Comparison of ENCODE assay signal across 8 cellular contexts in the genomic region with DNA sequence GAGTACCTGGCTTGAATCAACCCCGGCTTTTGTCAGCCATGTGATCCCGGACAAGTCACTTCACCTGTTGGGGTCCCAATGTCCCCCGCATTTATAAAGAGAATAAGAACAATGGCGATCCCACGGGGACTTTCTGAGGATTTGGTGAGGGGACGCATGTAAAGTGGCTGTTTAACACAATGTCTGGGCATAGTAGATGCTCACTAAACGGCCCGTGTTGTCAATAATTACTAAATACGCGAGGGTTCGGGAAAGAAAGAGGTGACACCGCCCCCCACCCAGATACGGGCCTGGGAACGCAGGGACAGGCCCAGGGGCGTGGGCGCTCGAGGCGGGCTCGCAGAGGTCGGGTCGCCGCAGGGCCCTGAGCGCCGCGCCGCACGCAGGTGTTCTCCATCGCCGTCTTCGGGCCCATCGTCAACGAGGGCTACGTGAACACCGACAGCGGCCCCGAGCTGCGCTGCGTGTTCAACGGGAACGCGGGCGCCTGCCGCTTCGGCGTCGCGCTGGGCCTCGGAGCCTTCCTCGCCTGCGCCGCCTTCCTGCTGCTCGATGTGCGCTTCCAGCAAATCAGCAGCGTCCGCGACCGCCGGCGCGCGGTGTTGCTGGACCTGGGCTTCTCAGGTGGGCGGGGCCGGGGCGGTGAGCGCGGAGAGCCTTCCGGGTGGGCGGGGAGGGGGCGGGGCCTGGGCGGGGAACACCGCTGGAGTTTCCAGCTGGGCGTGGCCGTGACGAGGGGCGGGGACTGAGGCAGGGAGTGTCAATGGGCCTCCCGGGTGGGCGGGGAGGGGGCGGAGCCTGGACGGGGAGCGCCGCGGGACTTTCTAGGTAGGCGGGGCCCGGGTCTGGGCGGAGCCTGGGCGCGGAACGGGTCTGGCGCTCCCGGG. TPM values are rescaled to one million over a fixed set of nuclear protein-coding genes. Genes with fewer than 3 reads are reported as not detected.
DNase-seq lines count a peak whose midpoint lies in the region; ATAC-seq lines count a peak whose summit lies in the region.

No MANE protein-coding gene starts in this region.

- CTCF ChIA-PET in T-cell (lab: Charles Lee) = interaction anchor here in 1 of 2 donors (0.5 to 1.1 kb wide), 4 partner anchors 12 to 164 kb away, joined by 3 read pairs; partner anchors contain the start of genes RPS2 and TRAF7

- H3K27me3 ChIP-seq in adipocyte (replicated peaks; ENCODE audit: control insufficient read depth, insufficient read depth, low read length) (peaks cover 18% of the 10 kb centered on the region), thymus (ENCODE audit: control insufficient read depth, insufficient read depth) (peaks cover 46% of the 10 kb centered on the region)

- H3K36me3 ChIP-seq in adipocyte (ENCODE audit: control insufficient read depth, insufficient read depth, low read length, severe bottlenecking) (peaks cover 6% of the 10 kb centered on the region), thymus (ENCODE audit: control insufficient read depth, insufficient read depth) (peaks cover 3% of the 10 kb centered on the region)

- H3K4me1 Mint-ChIP-seq in T-cell = peaks cover 7 to 28% (median 19%) of the 10 kb centered on the region in 3 donors

- H3K9ac ChIP-seq in adipocyte (ENCODE audit: low read length) = peak overlapping the region; percentile 56

- ATAC-seq in GM18868 (IDR thresholded peaks at IDR 0.05; ENCODE audit: unreplicated experiment) = peak; percentile 56
- ATAC-seq in HG03097 (IDR thresholded peaks at IDR 0.05; ENCODE audit: low FRiP score, unreplicated experiment) = peak; percentile 42
- peak; percentile 79 to 89 (median 83) for ATAC-seq in T-cell (replicated peaks in 1 of 4)

- peaks cover 5 to 14% of the 10 kb centered on the region in 2 donors for H3K27me3 Mint-ChIP-seq in T-cell

- peaks cover 14% of the 10 kb centered on the region for H3K4me1 ChIP-seq in adipocyte (ENCODE audit: control insufficient read depth, insufficient read depth, low read length)
- peaks cover 13% of the 10 kb centered on the region for H3K4me1 ChIP-seq in thymus (ENCODE audit: control insufficient read depth, insufficient read depth, low read length)

- H3K27ac Mint-ChIP-seq in T-cell = peak overlapping the region; percentile 12 to 57

- H3K4me3 ChIP-seq in adipocyte (ENCODE audit: low read length) (peak overlapping the region; percentile 73), thymus (ENCODE audit: low read length) (peak overlapping the region; percentile 57)

- 4% methylated on average over 90 of the region's 90 CpGs for WGBS in thymus

- peak overlapping the region; percentile 73 to 77 (median 75) for H3K4me3 Mint-ChIP-seq in T-cell

- peak; percentile 90 to 99 (median 96) for DNase-seq in T-cell
- peak; percentile 97 for DNase-seq in adipocyte (ENCODE audit: low read depth)
- DNase-seq in cardiac septum (ENCODE audit: low spot score) = peak; percentile 99
- peak; percentile 80 for DNase-seq in pons (ENCODE audit: low spot score)
- no peak for DNase-seq in NCI-H146 treated with DMSO at 0.1 percent for 48 hours (lab: John Stamatoyannopoulos, UW; ENCODE audit: unreplicated experiment)

- no peaks in the 10 kb centered on the region for H3K9me3 Mint-ChIP-seq in T-cell

- POLR2A ChIA-PET in T-cell (lab: Charles Lee) = interaction anchor here in 1 of 2 donors (0.6 to 1.4 kb wide), 6 partner anchors 10 to 230 kb away, joined by 3 to 9 read pairs (median 3); partner anchors contain the start of gene RPS2

- intact Hi-C loops in cardiac septum (cut with DNase I) = no loop called here

- no peaks in the 10 kb centered on the region for H3K9me3 ChIP-seq in adipocyte (ENCODE audit: control insufficient read depth, low read length)
- peaks cover 1% of the 10 kb centered on the region for H3K9me3 ChIP-seq in thymus (ENCODE audit: control insufficient read depth)

- no peaks in the 10 kb centered on the region for H3K36me3 Mint-ChIP-seq in T-cell

- peak overlapping the region; percentile 53 for H3K27ac ChIP-seq in thymus (ENCODE audit: low read depth)

RNA-seq across cellular contexts. Expression of gene SYNGR3, which starts 2.1 kb away (rescaled TPM):
- 1 to 10 TPM; 1.1 to 5.7 (median 1.7) TPM for total RNA-seq in T-cell
- 1.8 TPM for total RNA-seq in cardiac septum
- 2.7 TPM for polyA plus RNA-seq in thymus

RNA-seq across cellular contexts. Expression of gene GFER, which starts 7.8 kb away (rescaled TPM):
- total RNA-seq in T-cell (10 to 100 TPM; 16.1 to 31.9 (median 22.0) TPM), cardiac septum (25.5 TPM)
- polyA plus RNA-seq in thymus = 28.0 TPM

RNA-seq across cellular contexts. Expression of gene NOXO1, which starts 10.6 kb away (rescaled TPM):
- 1 to 10 TPM in 2 of 5 donors, under 1 TPM in 2, not detected in 1; 0.78 to 2.2 (median 1.3) TPM for total RNA-seq in T-cell
- total RNA-seq in cardiac septum = not detected
- 5.7 TPM for polyA plus RNA-seq in thymus

RNA-seq across cellular contexts. Expression of gene ZNF598, which starts 17.8 kb away (rescaled TPM):
- total RNA-seq in T-cell (10 to 100 TPM; 44.3 to 73.7 (median 68.8) TPM), cardiac septum (21.9 TPM)
- polyA plus RNA-seq in thymus = 46.2 TPM

RNA-seq across cellular contexts. Expression of gene TBL3, which starts 20.0 kb away (rescaled TPM):
- 10 to 100 TPM; 21.1 to 45.6 (median 36.9) TPM for total RNA-seq in T-cell
- 18.3 TPM for total RNA-seq in cardiac septum
- 52.3 TPM for polyA plus RNA-seq in thymus
